In genomic region chr4:143856017-143856557, GRCh38 we compare ENCODE assay signal across 5 cellular contexts. TPM values are rescaled to one million over a fixed set of nuclear protein-coding genes. Genes with fewer than 3 reads are reported as not detected.
"Had no signal": no experiment of that assay in that cellular context is flagged by ENCODE, and none has a peak within 500 bp of the region (broad histone marks: within the 10 kb centered on the region; RNA-seq: fewer than 3 reads in every experiment).

No MANE protein-coding gene starts in this region.

RNA-seq across cellular contexts. Expression of gene GYPE, which starts 49.3 kb away (rescaled TPM):
- total RNA-seq: activated T-helper 17 cell treated with anti-CD3 and anti-CD28 coated beads, Interleukin-2, amount 50 U/mL, for 72 hours; body of pancreas; dermis microvascular lymphatic vessel endothelial cell; foreskin keratinocyte; T-helper 17 cell had no signal
- polyA plus RNA-seq: foreskin keratinocyte had no signal
